ENCODE assay signal across 11 cellular contexts in genomic region chr2:30828586-30828985, GRCh38. TPM values are rescaled to one million over a fixed set of nuclear protein-coding genes. Genes with fewer than 3 reads are reported as not detected.
"Had no signal": no experiment of that assay in that cellular context is flagged by ENCODE, and none has a peak within 500 bp of the region (broad histone marks: within the 10 kb centered on the region; RNA-seq: fewer than 3 reads in every experiment).

No MANE protein-coding gene starts in this region.

- H3K36me3 ChIP-seq: HAP-1 had no signal

- H3K4me1 ChIP-seq: HAP-1 had no signal

- H3K9ac ChIP-seq: GM23248 had no signal

- H3K4me1 Mint-ChIP-seq: GM23338 had no signal

- ATAC-seq: GM23338, HCT116 had no signal

- H3K27ac Mint-ChIP-seq: GM23338, H9, HFFc6 had no signal

- FAIRE-seq: H1, H54 had no signal

- H3K4me2 ChIP-seq: GM23338 had no signal

- H3K4me3 Mint-ChIP-seq: GM23338, H9, HFFc6 had no signal

- DNase-seq: GM23248, GOT3, H7, H9, HCEC 1CT, HFFc6 had no signal

- H2AFZ ChIP-seq: GM23248, GM23338 had no signal

- H3K4me3 ChIP-seq: GM23248, GM23338, HAP-1 had no signal

- H3K27ac ChIP-seq: GM23248 had no signal

- H3K9me3 ChIP-seq: HAP-1 had no signal

RNA-seq across cellular contexts. Expression of gene CAPN13, which starts 21.3 kb away (rescaled TPM):
- total RNA-seq: GM23248, HFFc6 had no signal
- polyA plus RNA-seq: GM23248 had no signal
